8 cellular contexts compared by ENCODE assay signal in genomic region chr5:132557425-132557805, GRCh38. TPM values are rescaled to one million over a fixed set of nuclear protein-coding genes. Genes with fewer than 3 reads are reported as not detected.
A peak's percentile ranks its signal among the peaks of the same experiment; 100 is the strongest.
DNase-seq lines count a peak whose midpoint lies in the region; ATAC-seq lines count a peak whose summit lies in the region.

No MANE protein-coding gene starts in this region.

- no peak overlapping the region for H2BK15ac ChIP-seq in mesendoderm (replicated peaks; ENCODE audit: low read depth)

- peak overlapping the region; percentile 78 for H3K4me2 ChIP-seq in mesendoderm (ENCODE audit: low read length)

- H2BK120ac ChIP-seq in mesendoderm (ENCODE audit: low read depth, low read length), result no peak overlapping the region

- no peak overlapping the region for H2AK5ac ChIP-seq in mesendoderm (ENCODE audit: low read length)

- H4K5ac ChIP-seq in mesendoderm (ENCODE audit: low read length), result no peak overlapping the region

- WGBS in mesendoderm (ENCODE audit: extremely low coverage, insufficient coverage, low lambda C conversion rate), result no CpG with 5 or more reads among the region's 14 CpGs

- H3K36me3 ChIP-seq in HUES48 (ENCODE audit: control insufficient read depth, insufficient read depth, low read length) (peaks cover 24% of the 10 kb centered on the region), mesendoderm (ENCODE audit: control insufficient read depth, insufficient read depth, low read length) (no peaks in the 10 kb centered on the region)

- H3K79me2 ChIP-seq in mesendoderm (ENCODE audit: control insufficient read depth, insufficient read depth, low read length), result no peaks in the 10 kb centered on the region

- no peaks in the 10 kb centered on the region for H3K27me3 Mint-ChIP-seq in stimulated activated naive CD8-positive, alpha-beta T cell treated with anti-CD3 and anti-CD28 coated beads, Interleukin-15, amount 100 ng/mL, for 72 hours

- no peak overlapping the region for H4K8ac ChIP-seq in mesendoderm (ENCODE audit: low read depth, low read length)

- H2BK5ac ChIP-seq in mesendoderm (ENCODE audit: low read length), result peak overlapping the region; percentile 29

- no peak overlapping the region for H3K23ac ChIP-seq in mesendoderm (ENCODE audit: low read length)

- H3K18ac ChIP-seq in mesendoderm (ENCODE audit: low read length), result peak overlapping the region; percentile 9

- H3K9me3 ChIP-seq in HUES48 (ENCODE audit: control insufficient read depth, insufficient read depth, low read length), result no peaks in the 10 kb centered on the region

- H3K4me1 ChIP-seq in HUES48 (ENCODE audit: control insufficient read depth, insufficient read depth, low read length) (peaks cover 6% of the 10 kb centered on the region), mesendoderm (ENCODE audit: control insufficient read depth, low read depth, low read length) (peaks cover 2% of the 10 kb centered on the region)

- peak overlapping the region; percentile 97 for H3K56ac ChIP-seq in mesendoderm (ENCODE audit: low read length)

- peak overlapping the region; percentile 96 for H3K4me3 Mint-ChIP-seq in stimulated activated naive CD8-positive, alpha-beta T cell treated with anti-CD3 and anti-CD28 coated beads, Interleukin-15, amount 100 ng/mL, for 72 hours

- H3K9ac ChIP-seq in HUES48 (ENCODE audit: low read depth, low read length) (peak overlapping the region; percentile 79), mesendoderm (ENCODE audit: low read length) (peak overlapping the region; percentile 81)

- H3K4me3 ChIP-seq in HUES48 (ENCODE audit: low read depth, low read length) (peak overlapping the region; percentile 79), mesendoderm (ENCODE audit: low read length) (peak overlapping the region; percentile 57)

- ATAC-seq in GM19372 (IDR thresholded peaks at IDR 0.05; ENCODE audit: low read depth, unreplicated experiment) (peak; percentile 21), HG03280 (IDR thresholded peaks at IDR 0.05; ENCODE audit: unreplicated experiment) (no peak)
- peak; percentile 41 for ATAC-seq in stimulated activated naive CD8-positive, alpha-beta T cell treated with anti-CD3 and anti-CD28 coated beads, Interleukin-15, amount 100 ng/mL, for 72 hours

- DNase-seq in COR-L47 (lab: John Stamatoyannopoulos, UW) (peak; percentile 42), UCSD-AML1 (lab: John Stamatoyannopoulos, UW; ENCODE audit: unreplicated experiment) (peak; percentile 41), ecto neural progenitor cell (ENCODE audit: low spot score) (peak; percentile 56), mesendoderm (peak; percentile 78)
- peak in 1 of 2 donors; percentile 14 for DNase-seq in stimulated activated naive CD8-positive, alpha-beta T cell treated with anti-CD3 and anti-CD28 coated beads, Interleukin-15, amount 100 ng/mL, for 72 hours

- peak overlapping the region; percentile 74 for H3K4ac ChIP-seq in mesendoderm (ENCODE audit: low read depth, low read length)

- H3K27ac ChIP-seq in HUES48 (ENCODE audit: low read depth, low read length), result peak overlapping the region; percentile 83
- peak overlapping the region; percentile 29 for H3K27ac ChIP-seq in mesendoderm (ENCODE audit: low read depth, low read length)

- peaks cover 1% of the 10 kb centered on the region for H3K79me1 ChIP-seq in mesendoderm (ENCODE audit: low read length)

- H3K9me3 Mint-ChIP-seq in stimulated activated naive CD8-positive, alpha-beta T cell treated with anti-CD3 and anti-CD28 coated beads, Interleukin-15, amount 100 ng/mL, for 72 hours, result no peaks in the 10 kb centered on the region

- H3K27ac Mint-ChIP-seq in stimulated activated naive CD8-positive, alpha-beta T cell treated with anti-CD3 and anti-CD28 coated beads, Interleukin-15, amount 100 ng/mL, for 72 hours, result peak overlapping the region; percentile 97 to 98

- H3K27me3 ChIP-seq in HUES48 (ENCODE audit: control insufficient read depth, insufficient read depth, low read length) (no peaks in the 10 kb centered on the region), mesendoderm (ENCODE audit: insufficient read depth, low read length, poor library complexity) (no peaks in the 10 kb centered on the region)

- H3K4me1 Mint-ChIP-seq in stimulated activated naive CD8-positive, alpha-beta T cell treated with anti-CD3 and anti-CD28 coated beads, Interleukin-15, amount 100 ng/mL, for 72 hours, result peaks cover 28% of the 10 kb centered on the region

RNA-seq across cellular contexts. Expression of gene RAD50, which starts 0.6 kb away (rescaled TPM):
- 30.2 TPM for polyA plus RNA-seq in mesendoderm (2013, experiment 1 of 2)
- polyA plus RNA-seq in mesendoderm (2013, experiment 2 of 2), result 31.3 TPM

RNA-seq across cellular contexts. Expression of gene IL5, which starts 14.1 kb away (rescaled TPM):
- polyA plus RNA-seq in mesendoderm (2013, experiment 1 of 2), result not detected
- not detected for polyA plus RNA-seq in mesendoderm (2013, experiment 2 of 2)
